In genomic region chr19:29768166-29768565, GRCh38 we compare ENCODE assay signal across 28 cellular contexts.
"Had no signal": no experiment of that assay in that cellular context is flagged by ENCODE, and none has a peak within 500 bp of the region (broad histone marks: within the 10 kb centered on the region; RNA-seq: fewer than 3 reads in every experiment).

No MANE protein-coding gene starts in this region.

- H3K4me3 ChIP-seq: ovary, psoas muscle, right lobe of liver, sigmoid colon, suprapubic skin, testis, tibial artery, transverse colon, upper lobe of left lung, vagina had no signal

- H3K9me3 ChIP-seq: ovary, psoas muscle, right lobe of liver, sigmoid colon, suprapubic skin, testis, tibial artery, transverse colon, upper lobe of left lung, vagina had no signal

- H3K27ac ChIP-seq: ovary, parathyroid adenoma, psoas muscle, right lobe of liver, sigmoid colon, suprapubic skin, testis, tibial artery, transverse colon, upper lobe of left lung, vagina had no signal

- H3K9ac ChIP-seq: parathyroid adenoma had no signal

- H2AFZ ChIP-seq: parathyroid adenoma had no signal

- DNase-seq: naive B cell; nephron progenitor cell; occipital lobe; ovary; psoas muscle; right lobe of liver; sigmoid colon; small intestine; stimulated activated CD4-positive, alpha-beta T cell treated with anti-CD3 and anti-CD28 coated beads, Interleukin-15, amount 100 ng/mL, for 24 hours; stimulated activated CD4-positive, alpha-beta T cell treated with anti-CD3 and anti-CD28 coated beads, Interleukin-2, amount 100 ng/mL, for 24 hours; stimulated activated CD4-positive, alpha-beta T cell treated with anti-CD3 and anti-CD28 coated beads, Interleukin-2, amount 100 ng/mL, for 48 hours; stimulated activated CD4-positive, alpha-beta T cell treated with anti-CD3 and anti-CD28 coated beads, Interleukin-4, amount 100 ng/mL, for 4 hours; stimulated activated CD8-positive, alpha-beta memory T cell treated with anti-CD3 and anti-CD28 coated beads, Interleukin-4, amount 100 ng/mL, for 48 hours; stimulated activated naive CD4-positive, alpha-beta T cell; stimulated activated naive CD8-positive, alpha-beta T cell treated with anti-CD3 and anti-CD28 coated beads, Interleukin-15, amount 100 ng/mL, for 72 hours; stimulated activated naive CD8-positive, alpha-beta T cell treated with anti-CD3 and anti-CD28 coated beads, Interleukin-15, Interleukin-2, amounts not matched to agents 100 U/mL and 50 U/mL, for 24 hours; substantia nigra; testis; tibial artery; transverse colon had no signal

- ATAC-seq: naive thymus-derived CD8-positive, alpha-beta T cell; natural killer cell treated with Interleukin-12 subunit alpha and Interleukin-12 subunit beta and Interleukin-15 and Interleukin-18, amount 100 ng/mL, for 72 hours; psoas muscle; right cardiac atrium; right lobe of liver; stimulated activated memory B cell treated with anti-CD40 and anti-IgM and Interleukin-4, amounts not matched to agents 10 μg/mL and 1 μg/mL and 100 μg/mL, for 72 hours; stimulated activated naive CD8-positive, alpha-beta T cell treated with anti-CD3 and anti-CD28 coated beads, Interleukin-15, amount 100 ng/mL, for 72 hours; stimulated activated naive CD8-positive, alpha-beta T cell treated with anti-CD3 and anti-CD28 coated beads, Interleukin-15, Interleukin-2, amounts not matched to agents 100 U/mL and 50 U/mL, for 24 hours had no signal

- H3K4me1 ChIP-seq: parathyroid adenoma, psoas muscle, right lobe of liver, sigmoid colon, tibial artery, transverse colon, upper lobe of left lung, vagina had no signal

- H3K27me3 ChIP-seq: ovary, right lobe of liver, sigmoid colon, suprapubic skin, testis, transverse colon, upper lobe of left lung, vagina had no signal

- H3K36me3 ChIP-seq: ovary, right lobe of liver, sigmoid colon, suprapubic skin, tibial artery, transverse colon, upper lobe of left lung, vagina had no signal
